10 cellular contexts compared by ENCODE assay signal in genomic region chr3:141379250-141379872, GRCh38. TPM values are rescaled to one million over a fixed set of nuclear protein-coding genes. Genes with fewer than 3 reads are reported as not detected.
DNase-seq lines count a peak whose midpoint lies in the region; ATAC-seq, FAIRE-seq and TF ChIP-seq lines count a peak whose summit lies in the region.
"Had no signal": no experiment of that assay in that cellular context is flagged by ENCODE, and none has a peak within 500 bp of the region (broad histone marks: within the 10 kb centered on the region; RNA-seq: fewer than 3 reads in every experiment).

No MANE protein-coding gene starts in this region.

- no peak overlapping the region for H3K4me3 Mint-ChIP-seq in MCF 10A (ENCODE audit: unreplicated experiment)
- H3K4me3 Mint-ChIP-seq: activated naive CD4-positive, alpha-beta T cell treated with anti-CD3 and anti-CD28 coated beads, Interleukin-2, amount 50 U/mL, for 24 hours had no signal

- no peak overlapping the region for H3K27ac Mint-ChIP-seq in MCF 10A (ENCODE audit: low read depth, unreplicated experiment)
- H3K27ac Mint-ChIP-seq: activated naive CD4-positive, alpha-beta T cell treated with anti-CD3 and anti-CD28 coated beads, Interleukin-2, amount 50 U/mL, for 24 hours had no signal

- CTCF ChIA-PET in MCF 10A (lab: Yijun Ruan, JAX), result interaction anchor here (0.8 to 0.9 kb wide), 2 partner anchors 11 to 19 kb away, joined by 3 to 4 read pairs; partner anchors contain the start of gene ZBTB38

- H3K27me3 Mint-ChIP-seq in MCF 10A (ENCODE audit: insufficient read depth, unreplicated experiment), result no peaks in the 10 kb centered on the region
- H3K27me3 Mint-ChIP-seq: activated naive CD4-positive, alpha-beta T cell treated with anti-CD3 and anti-CD28 coated beads, Interleukin-2, amount 50 U/mL, for 24 hours had no signal

- peak; percentile 43 for ATAC-seq in GM19438 (IDR thresholded peaks at IDR 0.05; ENCODE audit: low read depth, unreplicated experiment)
- peak; percentile 52 for ATAC-seq in HG03135 (IDR thresholded peaks at IDR 0.05; ENCODE audit: unreplicated experiment)
- ATAC-seq in Right ventricle myocardium superior (ENCODE audit: poor library complexity), result no peak

- no peak; the same call in 1 of the 2 replicates for TF ChIP-seq POLR2A in GM12891 (IDR thresholded peaks at IDR 0.05; ENCODE audit: low read depth, low read length)

- intact Hi-C loops in Right ventricle myocardium superior (cut with DNase I) (no loop called here), MCF 10A (cut with micrococcal nuclease) (no loop called here)

- no peaks in the 10 kb centered on the region for H3K9me3 Mint-ChIP-seq in MCF 10A (ENCODE audit: unreplicated experiment)
- H3K9me3 Mint-ChIP-seq: activated naive CD4-positive, alpha-beta T cell treated with anti-CD3 and anti-CD28 coated beads, Interleukin-2, amount 50 U/mL, for 24 hours had no signal

- no peak for TF ChIP-seq CTCF in MCF 10A (IDR thresholded peaks at IDR 0.05; ENCODE audit: unreplicated experiment)

- FAIRE-seq in GM12891 (lab: Jason Lieb, UNC), result peak; percentile 82

- POLR2A ChIA-PET in MCF 10A (lab: Yijun Ruan, JAX), result interaction anchor here (0.6 to 1.4 kb wide), 2 partner anchors 19 to 108 kb away, joined by 3 to 7 read pairs; no protein-coding TSS in a partner anchor

- peaks cover 81% of the 10 kb centered on the region for H3K36me3 Mint-ChIP-seq in MCF 10A (ENCODE audit: insufficient read depth, unreplicated experiment)
- H3K36me3 Mint-ChIP-seq: activated naive CD4-positive, alpha-beta T cell treated with anti-CD3 and anti-CD28 coated beads, Interleukin-2, amount 50 U/mL, for 24 hours had no signal

- peaks cover 32% of the 10 kb centered on the region for H3K4me1 Mint-ChIP-seq in MCF 10A (ENCODE audit: insufficient read depth, unreplicated experiment)

- DNase-seq in GM12891 (ENCODE audit: insufficient read length, low spot score) (no peak), activated T-helper 1 cell treated with Interleukin-2 at 50 U/mL for 16 hours (ENCODE audit: low read depth) (peak; percentile 12), NCI-H1436 (lab: John Stamatoyannopoulos, UW) (no peak), Right ventricle myocardium superior (no peak), MCF 10A (ENCODE audit: unreplicated experiment) (no peak), kidney tubule cell (ENCODE audit: low spot score) (no peak)
- DNase-seq: NCI-H2227 treated with DMSO at 0.1 percent for 48 hours had no signal

- BruUV-seq in MCF 10A (replicated peaks; lab: Mats Ljungman, UMichigan), result no TSS peak

TF ChIP-seq in GM12891, 5 proteins besides CTCF, POLR2A, EP300 and RAD21:
- no peak for TF ChIP-seq POLR2AphosphoS5 (IDR thresholded peaks at IDR 0.05; ENCODE audit: low read depth, low read length)
- TF ChIP-seq SPI1 (IDR thresholded peaks at IDR 0.05; ENCODE audit: low read depth, low read length), result no peak
- no peak for TF ChIP-seq POU2F2 (IDR thresholded peaks at IDR 0.05; ENCODE audit: low read depth, low read length)
- no peak for TF ChIP-seq TAF1 (IDR thresholded peaks at IDR 0.05; ENCODE audit: low read depth, low read length)
- no peak for TF ChIP-seq PAX5 (IDR thresholded peaks at IDR 0.05; ENCODE audit: insufficient read depth, low read length, severe bottlenecking)

RNA-seq across cellular contexts. Expression of gene ZBTB38, which starts 11.1 kb away (rescaled TPM):
- polyA plus RNA-seq in GM12891 (2012; ENCODE audit: low read depth, missing spikeins), result 10.7 TPM
- total RNA-seq in Right ventricle myocardium superior (89.6 TPM), MCF 10A (2022) (168 and 186 TPM in 2 replicates)
